In genomic region chr3:54366007-54366406, GRCh38 we compare ENCODE assay signal across 31 cellular contexts.
"Had no signal": no experiment of that assay in that cellular context is flagged by ENCODE, and none has a peak within 500 bp of the region (broad histone marks: within the 10 kb centered on the region; RNA-seq: fewer than 3 reads in every experiment).

No MANE protein-coding gene starts in this region.

- H3K27ac ChIP-seq: adrenal gland, ascending aorta, body of pancreas, brain microvascular endothelial cell, breast epithelium, cardiac muscle cell had no signal

- H3K9me3 ChIP-seq: adrenal gland, ascending aorta, body of pancreas, breast epithelium had no signal

- H3K4me3 ChIP-seq: adrenal gland, ascending aorta, body of pancreas, breast epithelium, cardiac muscle cell had no signal

- DNase-seq: activated effector memory CD4-positive, alpha-beta T cell treated with anti-CD3 and anti-CD28 coated beads, Interleukin-2, amount 50 U/mL, for 16 hours; activated effector memory CD4-positive, alpha-beta T cell treated with Interleukin-2 at 50 U/mL for 16 hours; activated gamma-delta T cell; activated gamma-delta T cell treated with Interleukin-2 at 50 U/mL for 16 hours; activated naive CD4-positive, alpha-beta T cell; activated naive CD4-positive, alpha-beta T cell treated with anti-CD3 and anti-CD28 coated beads for 36 hours; activated naive CD4-positive, alpha-beta T cell treated with anti-CD3 and anti-CD28 coated beads, Interleukin-2, amount 10 ng/mL, durations not matched to agents 7 days and 5 days; activated naive CD4-positive, alpha-beta T cell treated with anti-CD3 and anti-CD28 coated beads, Interleukin-2, amount 50 U/mL, for 16 hours; activated naive CD4-positive, alpha-beta T cell treated with Interleukin-2 at 50 U/mL for 16 hours; activated naive CD8-positive, alpha-beta T cell treated with anti-CD3 and anti-CD28 coated beads for 36 hours; activated naive CD8-positive, alpha-beta T cell treated with anti-CD3 and anti-CD28 coated beads, Interleukin-2, amount 10 ng/mL, durations not matched to agents 7 days and 5 days; activated naive CD8-positive, alpha-beta T cell treated with anti-CD3 and anti-CD28 coated beads, Interleukin-2, amount 50 U/mL, for 24 hours; activated T-cell treated with anti-CD3 and anti-CD28 coated beads, Interleukin-2, amount 50 U/mL, for 24 hours; activated T-cell treated with anti-CD3 and anti-CD28 coated beads, Interleukin-2, amount 50 U/mL, for 4 hours; activated T-cell treated with anti-CD3 and anti-CD28 coated beads, Interleukin-2, amount 50 U/mL, for 48 hours; activated T-cell treated with anti-CD3 and anti-CD28 coated beads, Interleukin-2, amount 50 U/mL, for 72 hours; adrenal gland; amniotic stem cell; amygdala; anterior cingulate cortex; aorta; body of pancreas; brain microvascular endothelial cell; caudate nucleus; central memory CD4-positive, alpha-beta T cell; cerebellar nuclear complex had no signal

- H3K27me3 ChIP-seq: ascending aorta, brain microvascular endothelial cell, breast epithelium, cardiac muscle cell had no signal

- H3K36me3 ChIP-seq: adrenal gland, ascending aorta, brain microvascular endothelial cell, breast epithelium, cardiac muscle cell had no signal

- ATAC-seq: activated naive CD4-positive, alpha-beta T cell treated with anti-CD3 and anti-CD28 coated beads, Interleukin-2, amount 50 U/mL, for 72 hours; activated naive CD8-positive, alpha-beta T cell treated with anti-CD3 and anti-CD28 coated beads, Interleukin-2, amount 50 U/mL, for 24 hours; activated T-cell treated with anti-CD3 and anti-CD28 coated beads, Interleukin-2, amount 50 U/mL, for 4 hours; activated T-cell treated with anti-CD3 and anti-CD28 coated beads, Interleukin-2, amount 50 U/mL, for 72 hours; activated T-helper 17 cell treated with anti-CD3 and anti-CD28 coated beads, Interleukin-2, amount 50 U/mL, for 72 hours; body of pancreas had no signal

- H3K4me1 ChIP-seq: adrenal gland, ascending aorta, breast epithelium had no signal
